15 cellular contexts compared by ENCODE assay signal in genomic region chr3:23071306-23071705, GRCh38.
DNase-seq lines count a peak whose midpoint lies in the region; ATAC-seq and TF ChIP-seq lines count a peak whose summit lies in the region.
"Had no signal": no experiment of that assay in that cellular context is flagged by ENCODE, and none has a peak within 500 bp of the region (broad histone marks: within the 10 kb centered on the region; RNA-seq: fewer than 3 reads in every experiment).

No MANE protein-coding gene starts in this region.

- ATAC-seq in GM19372 (IDR thresholded peaks at IDR 0.05; ENCODE audit: low read depth, unreplicated experiment) (peak; percentile 20), HG02884 (IDR thresholded peaks at IDR 0.05; ENCODE audit: unreplicated experiment) (peak; percentile 38)
- ATAC-seq: activated T-cell treated with anti-CD3 and anti-CD28 coated beads, Interleukin-2, amount 50 U/mL, for 72 hours had no signal

- H3K4me1 Mint-ChIP-seq in activated naive CD4-positive, alpha-beta T cell treated with anti-CD3 and anti-CD28 coated beads, Interleukin-2, amount 10 ng/mL, durations not matched to agents 7 days and 5 days: no peaks in the 10 kb centered on the region
- H3K4me1 Mint-ChIP-seq in MCF 10A (ENCODE audit: insufficient read depth, unreplicated experiment): no peaks in the 10 kb centered on the region

- BruUV-seq in MCF 10A (replicated peaks; lab: Mats Ljungman, UMichigan): no TSS peak

- peaks cover 74% of the 10 kb centered on the region for H3K4me1 ChIP-seq in BLaER1

- peaks cover 6% of the 10 kb centered on the region for H3K9me3 ChIP-seq in BLaER1
- H3K9me3 ChIP-seq: esophagus squamous epithelium, testis had no signal

- no peak overlapping the region for H3K27ac Mint-ChIP-seq in activated naive CD4-positive, alpha-beta T cell treated with anti-CD3 and anti-CD28 coated beads, Interleukin-2, amount 10 ng/mL, durations not matched to agents 7 days and 5 days
- no peak overlapping the region for H3K27ac Mint-ChIP-seq in MCF 10A (ENCODE audit: low read depth, unreplicated experiment)
- H3K27ac Mint-ChIP-seq: activated T-cell treated with anti-CD3 and anti-CD28 coated beads, Interleukin-2, amount 50 U/mL, for 72 hours had no signal

- H3K9me3 Mint-ChIP-seq in activated naive CD4-positive, alpha-beta T cell treated with anti-CD3 and anti-CD28 coated beads, Interleukin-2, amount 10 ng/mL, durations not matched to agents 7 days and 5 days: peaks cover 3% of the 10 kb centered on the region
- no peaks in the 10 kb centered on the region for H3K9me3 Mint-ChIP-seq in MCF 10A (ENCODE audit: unreplicated experiment)

- H3K4me3 ChIP-seq in BLaER1: peak overlapping the region; percentile 53; the same call in 1 of the 2 replicates
- H3K4me3 ChIP-seq in coronary artery: no peak overlapping the region
- H3K4me3 ChIP-seq: esophagus squamous epithelium, testis had no signal

- H3K4me3 Mint-ChIP-seq in activated naive CD4-positive, alpha-beta T cell treated with anti-CD3 and anti-CD28 coated beads, Interleukin-2, amount 10 ng/mL, durations not matched to agents 7 days and 5 days: no peak overlapping the region
- no peak overlapping the region for H3K4me3 Mint-ChIP-seq in MCF 10A (ENCODE audit: unreplicated experiment)
- H3K4me3 Mint-ChIP-seq: activated T-cell treated with anti-CD3 and anti-CD28 coated beads, Interleukin-2, amount 50 U/mL, for 72 hours had no signal

- no peaks in the 10 kb centered on the region for H3K36me3 ChIP-seq in BLaER1
- H3K36me3 ChIP-seq: esophagus squamous epithelium, WERI-Rb-1 had no signal

- TF ChIP-seq CTCF in coronary artery (IDR thresholded peaks at IDR 0.05) (no peak), MCF 10A (IDR thresholded peaks at IDR 0.05; ENCODE audit: unreplicated experiment) (no peak)

- POLR2A ChIA-PET in MCF 10A (lab: Yijun Ruan, JAX): no interaction called here

- peak overlapping the region; percentile 87 for H3K27ac ChIP-seq in BLaER1
- H3K27ac ChIP-seq in coronary artery: no peak overlapping the region
- H3K27ac ChIP-seq: esophagus squamous epithelium, testis, WERI-Rb-1 had no signal

- intact Hi-C loops in MCF 10A (cut with micrococcal nuclease): no loop called here

- no peaks in the 10 kb centered on the region for H3K36me3 Mint-ChIP-seq in activated naive CD4-positive, alpha-beta T cell treated with anti-CD3 and anti-CD28 coated beads, Interleukin-2, amount 10 ng/mL, durations not matched to agents 7 days and 5 days
- H3K36me3 Mint-ChIP-seq in MCF 10A (ENCODE audit: insufficient read depth, unreplicated experiment): no peaks in the 10 kb centered on the region

- CTCF ChIA-PET in activated naive CD4-positive, alpha-beta T cell treated with anti-CD3 and anti-CD28 coated beads, Interleukin-2, amount 10 ng/mL, durations not matched to agents 7 days and 5 days (lab: Charles Lee): no interaction called here
- CTCF ChIA-PET in MCF 10A (lab: Yijun Ruan, JAX): no interaction called here

- no peaks in the 10 kb centered on the region for H4K20me1 ChIP-seq in BLaER1

- no peaks in the 10 kb centered on the region for H3K27me3 ChIP-seq in BLaER1
- H3K27me3 ChIP-seq: esophagus squamous epithelium, testis had no signal

- peaks cover 5% of the 10 kb centered on the region for H3K27me3 Mint-ChIP-seq in activated naive CD4-positive, alpha-beta T cell treated with anti-CD3 and anti-CD28 coated beads, Interleukin-2, amount 10 ng/mL, durations not matched to agents 7 days and 5 days
- peaks cover 50% of the 10 kb centered on the region for H3K27me3 Mint-ChIP-seq in MCF 10A (ENCODE audit: insufficient read depth, unreplicated experiment)

- H3K4me2 ChIP-seq in BLaER1: peak overlapping the region; percentile 95

- peak; percentile 85 for DNase-seq in NCI-H524 treated with DMSO at 0.1 percent for 48 hours (lab: John Stamatoyannopoulos, UW)
- DNase-seq in coronary artery (ENCODE audit: low spot score): no peak
- DNase-seq in activated naive CD4-positive, alpha-beta T cell treated with anti-CD3 and anti-CD28 coated beads, Interleukin-2, amount 10 ng/mL, durations not matched to agents 7 days and 5 days: no peak
- DNase-seq in putamen (ENCODE audit: low spot score): no peak
- no peak for DNase-seq in MCF 10A (ENCODE audit: unreplicated experiment)
- DNase-seq: activated T-cell treated with anti-CD3 and anti-CD28 coated beads, Interleukin-2, amount 50 U/mL, for 72 hours; esophagus squamous epithelium; NCI-H2081 treated with DMSO at 0.1 percent for 48 hours; RPMI8226; stimulated activated CD4-positive, alpha-beta T cell treated with anti-CD3 and anti-CD28 coated beads, Interleukin-4, amount 100 ng/mL, for 4 hours; testis; WERI-Rb-1 had no signal

- H3K9ac ChIP-seq in BLaER1: peak overlapping the region; percentile 66; the same call in 1 of the 2 replicates
